Comparison of ENCODE assay signal across 2 cellular contexts in the genomic region with DNA sequence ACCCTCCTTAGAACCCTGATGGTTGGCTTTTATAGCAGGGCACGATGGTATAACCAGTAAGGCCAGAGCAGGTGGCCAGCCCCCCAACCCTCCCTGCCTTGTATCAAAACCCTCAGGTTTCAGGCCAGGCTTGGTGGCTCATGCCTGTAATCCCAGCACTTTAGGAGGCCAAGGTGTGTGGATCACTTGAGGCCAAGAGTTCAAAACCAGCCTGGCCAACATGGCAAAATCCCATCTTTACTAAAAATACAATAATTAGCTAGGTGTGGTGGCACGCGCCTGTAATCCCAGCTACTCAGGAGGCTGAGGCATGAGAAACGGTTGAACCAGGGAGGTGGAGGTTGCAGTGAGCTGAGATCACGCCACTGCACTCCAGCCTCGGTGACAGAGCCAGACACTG. TPM values are rescaled to one million over a fixed set of nuclear protein-coding genes. Genes with fewer than 3 reads are reported as not detected.
"Had no signal": no experiment of that assay in that cellular context is flagged by ENCODE, and none has a peak within 500 bp of the region (broad histone marks: within the 10 kb centered on the region; RNA-seq: fewer than 3 reads in every experiment).

No MANE protein-coding gene starts in this region.

RNA-seq across cellular contexts. Expression of a gene that starts 50.0 kb away (rescaled TPM):
- total RNA-seq: LHCN-M2, NCI-H460 had no signal
